24 cellular contexts compared by ENCODE assay signal in genomic region chr2:238888781-238889180, GRCh38. TPM values are rescaled to one million over a fixed set of nuclear protein-coding genes. Genes with fewer than 3 reads are reported as not detected.
"Had no signal": no experiment of that assay in that cellular context is flagged by ENCODE, and none has a peak within 500 bp of the region (broad histone marks: within the 10 kb centered on the region; RNA-seq: fewer than 3 reads in every experiment).

No MANE protein-coding gene starts in this region.

- H3K9ac ChIP-seq: neural progenitor cell had no signal

- H3K4me1 ChIP-seq: pancreas, psoas muscle, right lobe of liver, upper lobe of left lung had no signal

- H3K36me3 ChIP-seq: neural progenitor cell, pancreas, right lobe of liver, thoracic aorta, thyroid gland, tibial nerve, upper lobe of left lung had no signal

- H3K4me3 ChIP-seq: neural progenitor cell, pancreas, psoas muscle, right lobe of liver, sigmoid colon, stomach, thoracic aorta, thyroid gland, tibial nerve, upper lobe of left lung had no signal

- H3K27ac ChIP-seq: neural progenitor cell, pancreas, psoas muscle, right lobe of liver, sigmoid colon, stomach, thoracic aorta, thyroid gland, tibial nerve, upper lobe of left lung had no signal

- H2AFZ ChIP-seq: neural progenitor cell had no signal

- H3K9me3 ChIP-seq: pancreas, psoas muscle, right lobe of liver, sigmoid colon, stomach, thoracic aorta, thyroid gland, tibial nerve, upper lobe of left lung had no signal

- H3K4me2 ChIP-seq: neural progenitor cell had no signal

- H3K27me3 ChIP-seq: neural progenitor cell, pancreas, right lobe of liver, sigmoid colon, thyroid gland, tibial nerve, upper lobe of left lung had no signal

- DNase-seq: naive thymus-derived CD4-positive, alpha-beta T cell; natural killer cell; occipital lobe; pancreas; psoas muscle; right cardiac atrium; right lobe of liver; sigmoid colon; small intestine; stimulated activated CD4-positive, alpha-beta T cell treated with anti-CD3 and anti-CD28 coated beads, Interleukin-15, amount 100 ng/mL, for 24 hours; stimulated activated CD4-positive, alpha-beta T cell treated with anti-CD3 and anti-CD28 coated beads, Interleukin-2, amount 100 ng/mL, for 24 hours; stimulated activated CD4-positive, alpha-beta T cell treated with anti-CD3 and anti-CD28 coated beads, Interleukin-2, amount 100 ng/mL, for 48 hours; stimulated activated CD4-positive, alpha-beta T cell treated with anti-CD3 and anti-CD28 coated beads, Interleukin-4, amount 100 ng/mL, for 24 hours; stimulated activated naive B cell treated with anti-CD40 and anti-IgM and Interleukin-4, amounts not matched to agents 10 μg/mL and 1 μg/mL and 100 μg/mL, for 72 hours; stimulated activated naive CD4-positive, alpha-beta T cell treated with Interleukin-2 at 50 U/mL for 16 hours; stomach; thyroid gland; trophoblast cell; upper lobe of left lung had no signal

RNA-seq across cellular contexts. Expression of gene TWIST2, which starts 40.9 kb away (rescaled TPM):
- total RNA-seq: naive thymus-derived CD4-positive, alpha-beta T cell; natural killer cell; progenitor cell of endocrine pancreas had no signal
- polyA plus RNA-seq: naive thymus-derived CD4-positive, alpha-beta T cell; neural cell had no signal
